Comparison of ENCODE assay signal across 12 cellular contexts in the genomic region with DNA sequence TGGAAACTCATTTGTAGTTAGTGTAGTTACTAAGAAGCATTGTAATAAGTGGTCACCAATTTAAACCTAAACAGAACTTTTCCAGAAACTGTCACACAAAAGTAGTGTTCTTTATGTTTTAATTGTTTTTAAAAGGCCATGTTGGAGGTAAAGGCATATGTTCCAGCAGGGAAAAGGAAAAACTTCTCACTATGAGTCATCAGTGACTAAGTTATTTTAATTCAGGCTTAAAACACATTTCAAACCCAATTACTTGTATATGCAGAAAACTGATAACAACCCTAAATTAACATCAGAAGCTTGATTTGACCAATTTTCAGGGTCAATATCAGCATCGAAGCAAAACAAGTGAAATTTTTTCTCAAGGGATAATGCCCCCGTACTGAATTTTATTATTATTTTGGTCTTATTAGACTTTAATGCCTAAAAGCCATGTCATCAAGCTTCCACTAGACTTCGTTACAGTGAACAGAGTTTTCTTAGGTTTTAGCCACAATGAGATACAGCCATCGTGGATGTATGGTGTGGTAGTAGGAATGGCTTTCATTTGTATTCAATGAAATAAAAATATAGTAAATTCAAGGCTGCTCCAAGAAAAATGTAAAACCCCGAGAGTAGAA. TPM values are rescaled to one million over a fixed set of nuclear protein-coding genes. Genes with fewer than 3 reads are reported as not detected.
DNase-seq lines count a peak whose midpoint lies in the region; ATAC-seq and TF ChIP-seq lines count a peak whose summit lies in the region.
"Had no signal": no experiment of that assay in that cellular context is flagged by ENCODE, and none has a peak within 500 bp of the region (broad histone marks: within the 10 kb centered on the region; RNA-seq: fewer than 3 reads in every experiment).

No MANE protein-coding gene starts in this region.

- TF ChIP-seq CTCF in cardiac fibroblast (IDR thresholded peaks at IDR 0.05; ENCODE audit: low read depth, low read length) (no peak), neutrophil (IDR thresholded peaks at IDR 0.05) (no peak)

- no peaks in the 10 kb centered on the region for H3K27me3 ChIP-seq in neutrophil

- H3K9me3 ChIP-seq in neutrophil, result no peaks in the 10 kb centered on the region

- no peak for ATAC-seq in GM21717 (IDR thresholded peaks at IDR 0.05; ENCODE audit: unreplicated experiment)
- ATAC-seq in activated CD4-positive, CD25-positive, alpha-beta regulatory T cell treated with anti-CD3 and anti-CD28 coated beads, Interleukin-2, amount 50 U/mL, for 24 hours, result no peak
- ATAC-seq: activated CD8-positive, alpha-beta T cell treated with anti-CD3 and anti-CD28 coated beads, Interleukin-2, amount 10 ng/mL, durations not matched to agents 7 days and 5 days had no signal

- H3K4me3 ChIP-seq in cardiac fibroblast (replicated peaks in 1 of 2; ENCODE audit: low read depth in 2 of 2, low read length in 2 of 2) (no peak overlapping the region), neutrophil (ENCODE audit: low read depth in 1 of 2, low read length in 1 of 2) (no peak overlapping the region)

- H3K36me3 ChIP-seq in neutrophil, result no peaks in the 10 kb centered on the region

- H3K27ac ChIP-seq in neutrophil, result peak overlapping the region; percentile 68

- peak; percentile 43 for DNase-seq in Caki2 (ENCODE audit: low read depth)
- peak; percentile 64 for DNase-seq in M059J (ENCODE audit: low read depth)
- DNase-seq in cardiac fibroblast (ENCODE audit: low read depth in 2 of 2), result peak; percentile 49 to 82
- no peak for DNase-seq in NCI-H748 treated with DMSO at 0.1 percent for 48 hours (lab: John Stamatoyannopoulos, UW)
- DNase-seq: activated CD8-positive, alpha-beta T cell treated with anti-CD3 and anti-CD28 coated beads, Interleukin-2, amount 10 ng/mL, durations not matched to agents 7 days and 5 days; DMS 273 treated with DMSO at 0.1 percent for 48 hours; effector CD8-positive, alpha-beta T cell; midbrain; NCI-H1694 had no signal

- in situ Hi-C loops in Caki2 (cut with HindIII; ENCODE audit: low pct_unique_long_range_greater_than_20kb, low sequenced_read_pairs), result no loop called here

- peaks cover 72 to 73% of the 10 kb centered on the region in 2 experiments for H3K4me1 ChIP-seq in neutrophil (ENCODE audit: control insufficient read depth in 1 of 2, insufficient read depth in 1 of 2, low read depth in 1 of 2, low read length in 1 of 2)

RNA-seq across cellular contexts. Expression of a gene that starts 11.8 kb away (rescaled TPM):
- 6.5 and 8.5 TPM in 2 replicates for total RNA-seq in Caki2 (2014; rRNA removed; shearing (Covaris generic); ENCODE audit: low replicate concordance)
- total RNA-seq in M059J (2014; rRNA removed; shearing (Covaris generic)), result 21.9 and 24.7 TPM in 2 replicates

RNA-seq across cellular contexts. Expression of a gene that starts 15.5 kb away (rescaled TPM):
- total RNA-seq in Caki2 (2014; rRNA removed; shearing (Covaris generic); ENCODE audit: low replicate concordance), result 21.3 and 39.4 TPM in 2 replicates
- 29.2 and 43.3 TPM in 2 replicates for total RNA-seq in M059J (2014; rRNA removed; shearing (Covaris generic))
